8 cellular contexts compared by ENCODE assay signal in the genomic region with DNA sequence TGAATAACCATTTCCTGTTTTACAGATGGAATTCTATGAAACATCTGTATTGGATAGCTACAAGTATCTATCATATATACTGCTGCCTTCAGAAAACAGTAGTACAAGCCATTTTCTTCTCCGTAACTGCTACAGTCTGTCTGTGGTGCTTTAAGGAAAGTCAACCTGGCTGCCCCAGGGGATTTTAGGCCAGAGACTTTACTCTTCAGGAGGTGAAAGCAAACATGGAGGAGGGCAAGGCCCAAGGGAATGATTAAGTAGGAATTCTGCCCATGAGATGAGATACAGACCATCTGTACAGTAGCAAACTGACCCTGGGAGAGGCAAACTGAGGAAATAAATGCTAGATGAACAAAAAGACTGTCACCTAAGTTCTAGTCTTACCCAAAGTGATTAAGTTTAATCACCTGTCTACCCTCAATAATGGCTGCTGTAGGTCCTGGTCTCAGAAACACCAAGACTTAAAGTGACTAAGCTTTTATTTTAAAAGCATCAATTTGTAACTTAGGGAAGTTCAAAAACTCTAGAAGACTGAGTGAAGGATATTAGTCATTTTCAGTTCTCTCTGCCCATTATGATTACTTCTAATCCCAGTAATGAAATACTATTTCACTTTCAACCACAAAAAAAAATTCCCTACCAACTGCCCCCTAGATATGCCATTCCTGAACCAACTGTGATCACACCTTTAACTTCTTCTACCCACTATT. TPM values are rescaled to one million over a fixed set of nuclear protein-coding genes. Genes with fewer than 3 reads are reported as not detected.
DNase-seq lines count a peak whose midpoint lies in the region; ATAC-seq and TF ChIP-seq lines count a peak whose summit lies in the region.

No MANE protein-coding gene starts in this region.

- ATAC-seq in GM18870 (IDR thresholded peaks at IDR 0.05; ENCODE audit: unreplicated experiment) (peak; percentile 93), HG03045 (IDR thresholded peaks at IDR 0.05; ENCODE audit: unreplicated experiment) (peak; percentile 83), omental fat pad (ENCODE audit: low FRiP score) (no peak)

- no peak for TF ChIP-seq CTCF in AG10803 (conservative IDR thresholded peaks at IDR 0.05; ENCODE audit: low read length)
- no peak for TF ChIP-seq CTCF in omental fat pad (IDR thresholded peaks at IDR 0.05)

- peak overlapping the region; percentile 80 for H3K27ac Mint-ChIP-seq in activated naive CD8-positive, alpha-beta T cell

- H3K4me3 Mint-ChIP-seq in activated naive CD8-positive, alpha-beta T cell = peak overlapping the region; percentile 53

- H3K4me3 ChIP-seq in AG10803 (ENCODE audit: low read length) = no peak overlapping the region

- peak; percentile 6 for DNase-seq in AG10803 (ENCODE audit: low read depth)
- DNase-seq in ACHN = no peak
- DNase-seq in omental fat pad (ENCODE audit: low spot score) = no peak
- no peak for DNase-seq in SIG-M5 (lab: John Stamatoyannopoulos, UW)
- no peak for DNase-seq in activated effector memory CD4-positive, alpha-beta T cell treated with Interleukin-2 at 50 U/mL for 16 hours

- in situ Hi-C loops in ACHN (cut with HindIII; ENCODE audit: low pct_ligation_motif_present, low pct_unique_long_range_greater_than_20kb, low sequenced_read_pairs) = no loop called here

- peaks cover 60% of the 10 kb centered on the region for H3K4me1 Mint-ChIP-seq in activated naive CD8-positive, alpha-beta T cell (ENCODE audit: low read depth)

- no peaks in the 10 kb centered on the region for H3K9me3 Mint-ChIP-seq in activated naive CD8-positive, alpha-beta T cell (ENCODE audit: low read depth)

- H3K36me3 Mint-ChIP-seq in activated naive CD8-positive, alpha-beta T cell = no peaks in the 10 kb centered on the region

- H3K27me3 Mint-ChIP-seq in activated naive CD8-positive, alpha-beta T cell = no peaks in the 10 kb centered on the region

RNA-seq across cellular contexts. Expression of a gene that starts 14.8 kb away (rescaled TPM):
- total RNA-seq in omental fat pad = 10 to 100 TPM; 33.3 to 58.6 (median 44.6) TPM

RNA-seq across cellular contexts. Expression of a gene that starts 59.7 kb away (rescaled TPM):
- 10 to 100 TPM; 21.5 to 41.3 (median 30.2) TPM for total RNA-seq in omental fat pad
